In genomic region chr18:44887227-44887631, GRCh38 we compare ENCODE assay signal across 8 cellular contexts.
DNase-seq lines count a peak whose midpoint lies in the region; ATAC-seq, FAIRE-seq and TF ChIP-seq lines count a peak whose summit lies in the region.

No MANE protein-coding gene starts in this region.

- H2AFZ ChIP-seq in keratinocyte (ENCODE audit: control insufficient read depth, low read length) (peak overlapping the region; percentile 62), neural progenitor cell (replicated peaks) (no peak overlapping the region)

- DNase-seq in AG08396 (ENCODE audit: low spot score) (peak; percentile 13), keratinocyte (ENCODE audit: low read depth, low spot score) (peak; percentile 79), stromal cell of bone marrow (ENCODE audit: low read depth) (peak; percentile 60), neural progenitor cell (ENCODE audit: low spot score) (no peak), NCI-H146 treated with DMSO at 0.1 percent for 48 hours (lab: John Stamatoyannopoulos, UW; ENCODE audit: unreplicated experiment) (no peak)
- DNase-seq in activated CD4-positive, alpha-beta memory T cell treated with anti-CD3 and anti-CD28 coated beads, Interleukin-2, amount 10 ng/mL, durations not matched to agents 7 days and 5 days: peak; percentile 24

- H3K4me2 ChIP-seq in keratinocyte (ENCODE audit: control insufficient read depth, extremely low read depth, insufficient read depth, low read depth, low read length) (peak overlapping the region; percentile 54), neural progenitor cell (no peak overlapping the region)

- H3K9ac ChIP-seq in keratinocyte (ENCODE audit: control insufficient read depth, extremely low read depth, insufficient read depth, low read length): peak overlapping the region; percentile 56
- no peak overlapping the region for H3K9ac ChIP-seq in neural progenitor cell

- no peaks in the 10 kb centered on the region for H3K9me1 ChIP-seq in keratinocyte (ENCODE audit: control insufficient read depth, extremely low read depth, insufficient read depth, low read length)

- FAIRE-seq in keratinocyte (lab: Jason Lieb, UNC): peak; percentile 99

- H3K27ac ChIP-seq in keratinocyte (ENCODE audit: control insufficient read depth, insufficient read depth, low read length) (peak overlapping the region; percentile 79), neural progenitor cell (no peak overlapping the region)

- H3K27ac Mint-ChIP-seq in activated CD4-positive, alpha-beta memory T cell treated with anti-CD3 and anti-CD28 coated beads, Interleukin-2, amount 10 ng/mL, durations not matched to agents 7 days and 5 days: no peak overlapping the region
- no peak overlapping the region for H3K27ac Mint-ChIP-seq in neural progenitor cell

- H3K27me3 ChIP-seq in keratinocyte (ENCODE audit: control insufficient read depth, extremely low read depth, insufficient read depth, low read length): no peaks in the 10 kb centered on the region
- no peaks in the 10 kb centered on the region for H3K27me3 ChIP-seq in neural progenitor cell

- peaks cover 4% of the 10 kb centered on the region for H3K27me3 Mint-ChIP-seq in activated CD4-positive, alpha-beta memory T cell treated with anti-CD3 and anti-CD28 coated beads, Interleukin-2, amount 10 ng/mL, durations not matched to agents 7 days and 5 days
- H3K27me3 Mint-ChIP-seq in neural progenitor cell (ENCODE audit: insufficient read depth, low read depth): no peaks in the 10 kb centered on the region

- POLR2A ChIA-PET in activated CD4-positive, alpha-beta memory T cell treated with anti-CD3 and anti-CD28 coated beads, Interleukin-2, amount 10 ng/mL, durations not matched to agents 7 days and 5 days (lab: Charles Lee): no interaction called here

- H3K4me1 ChIP-seq in keratinocyte (ENCODE audit: control insufficient read depth, extremely low read depth, insufficient read depth, low read length) (peaks cover 14% of the 10 kb centered on the region), neural progenitor cell (peaks cover 3% of the 10 kb centered on the region)

- H3K79me2 ChIP-seq in keratinocyte (ENCODE audit: control insufficient read depth, insufficient read depth, low read length) (no peaks in the 10 kb centered on the region), neural progenitor cell (ENCODE audit: low read depth) (no peaks in the 10 kb centered on the region)

- H3K36me3 Mint-ChIP-seq in activated CD4-positive, alpha-beta memory T cell treated with anti-CD3 and anti-CD28 coated beads, Interleukin-2, amount 10 ng/mL, durations not matched to agents 7 days and 5 days (ENCODE audit: low read depth): peaks cover 9% of the 10 kb centered on the region
- H3K36me3 Mint-ChIP-seq in neural progenitor cell: peaks cover 19% of the 10 kb centered on the region

- H3K9me3 ChIP-seq in keratinocyte (ENCODE audit: control insufficient read depth, low read depth, low read length) (no peaks in the 10 kb centered on the region), neural progenitor cell (ENCODE audit: low read depth) (peaks cover 9% of the 10 kb centered on the region)

- peak; percentile 94 for ATAC-seq in GM18907 (IDR thresholded peaks at IDR 0.05; ENCODE audit: unreplicated experiment)
- ATAC-seq in HG03108 (IDR thresholded peaks at IDR 0.05; ENCODE audit: unreplicated experiment): peak; percentile 81

- no peaks in the 10 kb centered on the region for H3F3A ChIP-seq in neural progenitor cell (ENCODE audit: low read depth)

- H3K4me3 ChIP-seq in keratinocyte (ENCODE audit: control insufficient read depth in 2 of 3, extremely low read depth in 1 of 3, insufficient read depth in 2 of 3, low read depth in 1 of 3, low read length in 3 of 3) (no peak overlapping the region), neural progenitor cell (no peak overlapping the region)

- dilution Hi-C loops in keratinocyte (cut with MboI; ENCODE audit: extremely low pct_ligation_motif_present, low sequenced_read_pairs): no loop called here

- H4K20me1 ChIP-seq in keratinocyte (ENCODE audit: control insufficient read depth, extremely low read depth, insufficient read depth, low read length): no peaks in the 10 kb centered on the region
- H4K20me1 ChIP-seq in neural progenitor cell (ENCODE audit: low read depth): no peaks in the 10 kb centered on the region

- H3K9me3 Mint-ChIP-seq in activated CD4-positive, alpha-beta memory T cell treated with anti-CD3 and anti-CD28 coated beads, Interleukin-2, amount 10 ng/mL, durations not matched to agents 7 days and 5 days: peaks cover 2% of the 10 kb centered on the region
- peaks cover 19% of the 10 kb centered on the region for H3K9me3 Mint-ChIP-seq in neural progenitor cell

- peaks cover 10% of the 10 kb centered on the region for H3K4me1 Mint-ChIP-seq in activated CD4-positive, alpha-beta memory T cell treated with anti-CD3 and anti-CD28 coated beads, Interleukin-2, amount 10 ng/mL, durations not matched to agents 7 days and 5 days
- H3K4me1 Mint-ChIP-seq in neural progenitor cell: peaks cover 13% of the 10 kb centered on the region

- TF ChIP-seq CTCF in keratinocyte (optimal IDR thresholded peaks at IDR 0.05 in 1 of 3, IDR thresholded peaks at IDR 0.05 in 1 of 3, conservative IDR thresholded peaks at IDR 0.05 in 1 of 3; ENCODE audit: extremely low read depth in 1 of 3, insufficient read depth in 2 of 3, low read length in 3 of 3) (peak; percentile 2 to 23 (median 14)), neural progenitor cell (IDR thresholded peaks at IDR 0.05) (no peak)

- no peak overlapping the region for H3K4me3 Mint-ChIP-seq in activated CD4-positive, alpha-beta memory T cell treated with anti-CD3 and anti-CD28 coated beads, Interleukin-2, amount 10 ng/mL, durations not matched to agents 7 days and 5 days
- no peak overlapping the region for H3K4me3 Mint-ChIP-seq in neural progenitor cell

- H3K36me3 ChIP-seq in keratinocyte (ENCODE audit: control insufficient read depth in 2 of 2, extremely low read depth in 1 of 2, insufficient read depth in 2 of 2, low read length in 2 of 2) (no peaks in the 10 kb centered on the region), neural progenitor cell (peaks cover 10% of the 10 kb centered on the region)

- CTCF ChIA-PET in activated CD4-positive, alpha-beta memory T cell treated with anti-CD3 and anti-CD28 coated beads, Interleukin-2, amount 10 ng/mL, durations not matched to agents 7 days and 5 days (lab: Charles Lee): no interaction called here

Comparison
In these comparisons a context has a peak if more than half of its experiments do, and no peak if none do; other contexts are left out.
1. DNase-seq: peak in AG08396 (single experiment), activated CD4-positive, alpha-beta memory T cell treated with anti-CD3 and anti-CD28 coated beads, Interleukin-2, amount 10 ng/mL, durations not matched to agents 7 days and 5 days (single experiment), keratinocyte (single experiment) and stromal cell of bone marrow (single experiment); none in neural progenitor cell (single experiment) and NCI-H146 treated with DMSO at 0.1 percent for 48 hours (single experiment).